ENCODE assay signal across 8 cellular contexts in genomic region chr13:50080158-50080855, GRCh38.
A peak's percentile ranks its signal among the peaks of the same experiment; 100 is the strongest.
DNase-seq lines count a peak whose midpoint lies in the region; ATAC-seq, FAIRE-seq and TF ChIP-seq lines count a peak whose summit lies in the region.

No MANE protein-coding gene starts in this region.

- no peak for TF ChIP-seq POLR2A in H54 (IDR thresholded peaks at IDR 0.05; ENCODE audit: low read depth, low read length)

- peaks cover 51% of the 10 kb centered on the region for H3K36me3 Mint-ChIP-seq in activated T-helper 2 cell treated with anti-CD3 and anti-CD28 coated beads, Interferon-gamma antibody, Interleukin-2, Interleukin-4, amounts not matched to agents 10 μg/mL and 5 μg/mL and 100 μg/mL, durations not matched to agents 14 hours and 24 hours and 36 hours (ENCODE audit: low read depth)

- no peaks in the 10 kb centered on the region for H3K27me3 Mint-ChIP-seq in activated T-helper 2 cell treated with anti-CD3 and anti-CD28 coated beads, Interferon-gamma antibody, Interleukin-2, Interleukin-4, amounts not matched to agents 10 μg/mL and 5 μg/mL and 100 μg/mL, durations not matched to agents 14 hours and 24 hours and 36 hours (ENCODE audit: low read depth)

- H3K4me3 Mint-ChIP-seq in activated T-helper 2 cell treated with anti-CD3 and anti-CD28 coated beads, Interferon-gamma antibody, Interleukin-2, Interleukin-4, amounts not matched to agents 10 μg/mL and 5 μg/mL and 100 μg/mL, durations not matched to agents 14 hours and 24 hours and 36 hours (ENCODE audit: low read depth), result peak overlapping the region; percentile 100

- peak overlapping the region; percentile 90 for H3K27ac Mint-ChIP-seq in activated T-helper 2 cell treated with anti-CD3 and anti-CD28 coated beads, Interferon-gamma antibody, Interleukin-2, Interleukin-4, amounts not matched to agents 10 μg/mL and 5 μg/mL and 100 μg/mL, durations not matched to agents 14 hours and 24 hours and 36 hours

- no peak for DNase-seq in activated CD4-positive, CD25-positive, alpha-beta regulatory T cell treated with anti-CD3 and anti-CD28 coated beads, Interleukin-2, amount 50 U/mL, for 72 hours
- DNase-seq in NCI-H69 (lab: John Stamatoyannopoulos, UW) (peak; percentile 59), germinal center (ENCODE audit: low spot score) (peak; percentile 10), pons (ENCODE audit: low spot score) (peak; percentile 46), iPS-NIHi11 (ENCODE audit: low spot score) (no peak), H54 (ENCODE audit: insufficient read length, low spot score) (no peak)
- DNase-seq in activated T-helper 2 cell treated with anti-CD3 and anti-CD28 coated beads, Interferon-gamma antibody, Interleukin-2, Interleukin-4, amounts not matched to agents 10 μg/mL and 5 μg/mL and 100 μg/mL, durations not matched to agents 14 hours and 24 hours and 36 hours (ENCODE audit: low spot score), result peak; percentile 24

- intact Hi-C loops in activated T-helper 2 cell treated with anti-CD3 and anti-CD28 coated beads, Interferon-gamma antibody, Interleukin-2, Interleukin-4, amounts not matched to agents 10 μg/mL and 5 μg/mL and 100 μg/mL, durations not matched to agents 14 hours and 24 hours and 36 hours (cut with micrococcal nuclease), result loop anchor here (1.0 to 10.0 kb wide), 8 partner anchors 144 to 994 kb away; partner anchors contain the start of gene SPRYD7

- FAIRE-seq in H54 (lab: Jason Lieb, UNC), result no peak

- peaks cover 39% of the 10 kb centered on the region for H3K4me1 Mint-ChIP-seq in activated T-helper 2 cell treated with anti-CD3 and anti-CD28 coated beads, Interferon-gamma antibody, Interleukin-2, Interleukin-4, amounts not matched to agents 10 μg/mL and 5 μg/mL and 100 μg/mL, durations not matched to agents 14 hours and 24 hours and 36 hours (ENCODE audit: low read depth)

- no peaks in the 10 kb centered on the region for H3K9me3 Mint-ChIP-seq in activated T-helper 2 cell treated with anti-CD3 and anti-CD28 coated beads, Interferon-gamma antibody, Interleukin-2, Interleukin-4, amounts not matched to agents 10 μg/mL and 5 μg/mL and 100 μg/mL, durations not matched to agents 14 hours and 24 hours and 36 hours

- peak; percentile 3 to 5 for ATAC-seq in activated CD4-positive, CD25-positive, alpha-beta regulatory T cell treated with anti-CD3 and anti-CD28 coated beads, Interleukin-2, amount 50 U/mL, for 24 hours

Comparison
In these comparisons a context has a peak if more than half of its experiments do, and no peak if none do; other contexts are left out.
1. DNase-seq: peak in NCI-H69 (single experiment), activated T-helper 2 cell treated with anti-CD3 and anti-CD28 coated beads, Interferon-gamma antibody, Interleukin-2, Interleukin-4, amounts not matched to agents 10 μg/mL and 5 μg/mL and 100 μg/mL, durations not matched to agents 14 hours and 24 hours and 36 hours (single experiment), germinal center (single experiment) and pons (single experiment); none in activated CD4-positive, CD25-positive, alpha-beta regulatory T cell treated with anti-CD3 and anti-CD28 coated beads, Interleukin-2, amount 50 U/mL, for 72 hours (single experiment), iPS-NIHi11 (single experiment) and H54 (single experiment).